In the genomic region with DNA sequence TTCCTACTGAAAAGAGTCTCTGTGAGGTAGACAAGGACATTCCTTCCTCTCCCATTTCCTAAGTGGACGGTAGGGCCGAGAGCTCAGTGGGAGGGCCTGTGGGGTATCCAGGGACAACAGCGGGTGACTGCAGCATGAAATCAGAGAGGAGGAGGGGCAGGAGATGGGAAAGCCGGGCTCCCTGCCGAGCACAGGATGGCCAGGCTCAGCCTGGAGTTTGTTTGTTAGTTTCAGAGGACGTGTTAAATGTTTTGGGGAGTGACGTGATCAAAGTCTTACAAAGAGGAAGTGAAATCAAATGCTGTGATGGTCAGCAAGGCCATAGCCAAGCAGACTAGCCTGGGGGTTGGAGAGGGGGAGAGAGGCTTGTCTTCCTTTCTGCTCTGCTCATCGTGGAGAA, we compare ENCODE assay signal across 12 cellular contexts.
A peak's percentile ranks its signal among the peaks of the same experiment; 100 is the strongest.
DNase-seq lines count a peak whose midpoint lies in the region; ATAC-seq lines count a peak whose summit lies in the region.
"Had no signal": no experiment of that assay in that cellular context is flagged by ENCODE, and none has a peak within 500 bp of the region (broad histone marks: within the 10 kb centered on the region; RNA-seq: fewer than 3 reads in every experiment).

No MANE protein-coding gene starts in this region.

- no peak overlapping the region for H3K27ac ChIP-seq in aorta (ENCODE audit: low read depth in 1 of 2, low read length in 2 of 2)
- H3K27ac ChIP-seq: parathyroid adenoma, RWPE1 had no signal

- ATAC-seq in Right ventricle myocardium inferior (peak; percentile 97), aorta (ENCODE audit: low FRiP score) (peak; percentile 74), HG03108 (IDR thresholded peaks at IDR 0.05; ENCODE audit: unreplicated experiment) (no peak), HG02610 (IDR thresholded peaks at IDR 0.05; ENCODE audit: unreplicated experiment) (no peak)

- no peaks in the 10 kb centered on the region for H3K4me1 ChIP-seq in aorta (ENCODE audit: control insufficient read depth in 1 of 2, insufficient read depth in 2 of 2, low read length in 2 of 2)

- DNase-seq in Right ventricle myocardium inferior (ENCODE audit: missing footprints) (peak; percentile 87), cardiac septum (ENCODE audit: low spot score) (no peak), fibroblast of peridontal ligament (ENCODE audit: extremely low read depth) (peak; percentile 70), midbrain (lab: John Stamatoyannopoulos, UW) (peak; percentile 18), aorta (peak in 1 of 2 donors; percentile 81), T-helper 9 cell (no peak)
- DNase-seq: ACHN, MG63 had no signal

- intact Hi-C loops in Right ventricle myocardium inferior (cut with DNase I) (loop anchor here (5.0 kb wide), 1 partner anchor 79 kb away; no protein-coding TSS in a partner anchor), cardiac septum (cut with DNase I) (loop anchor here (5.0 kb wide), 1 partner anchor 51 kb away; no protein-coding TSS in a partner anchor), aorta (cut with DNase I) (loop anchor here in 1 of 2 donors (10.0 kb wide), 1 partner anchor 76 kb away; no protein-coding TSS in a partner anchor)

- no peaks in the 10 kb centered on the region for H3K27me3 ChIP-seq in aorta (ENCODE audit: control insufficient read depth in 1 of 2, insufficient read depth in 2 of 2, low read length in 1 of 2)
- H3K27me3 ChIP-seq: MG63 had no signal

- no peak overlapping the region for H3K4me3 ChIP-seq in aorta (ENCODE audit: low read length in 2 of 2)
- H3K4me3 ChIP-seq: MG63 had no signal

- H3K36me3 ChIP-seq in aorta (ENCODE audit: control insufficient read depth in 1 of 2, insufficient read depth in 2 of 2, low read length in 1 of 2) = no peaks in the 10 kb centered on the region
- H3K36me3 ChIP-seq: MG63 had no signal

- WGBS in aorta, 2 donors = 56 to 66% methylated on average over 8 of the region's 8 CpGs

- H3K9me3 ChIP-seq in aorta (ENCODE audit: control insufficient read depth, low read length) = no peaks in the 10 kb centered on the region
- H3K9me3 ChIP-seq: MG63 had no signal

Comparison
In these comparisons a context has a peak if more than half of its experiments do, and no peak if none do; other contexts are left out.
1. DNase-seq: peak in Right ventricle myocardium inferior (single experiment), fibroblast of peridontal ligament (single experiment) and midbrain (single experiment); none in cardiac septum (single experiment) and T-helper 9 cell (single experiment).
2. ATAC-seq: peak in Right ventricle myocardium inferior (single experiment) and aorta (single experiment); none in HG03108 (single experiment) and HG02610 (single experiment).